8 cellular contexts compared by ENCODE assay signal in the genomic region with DNA sequence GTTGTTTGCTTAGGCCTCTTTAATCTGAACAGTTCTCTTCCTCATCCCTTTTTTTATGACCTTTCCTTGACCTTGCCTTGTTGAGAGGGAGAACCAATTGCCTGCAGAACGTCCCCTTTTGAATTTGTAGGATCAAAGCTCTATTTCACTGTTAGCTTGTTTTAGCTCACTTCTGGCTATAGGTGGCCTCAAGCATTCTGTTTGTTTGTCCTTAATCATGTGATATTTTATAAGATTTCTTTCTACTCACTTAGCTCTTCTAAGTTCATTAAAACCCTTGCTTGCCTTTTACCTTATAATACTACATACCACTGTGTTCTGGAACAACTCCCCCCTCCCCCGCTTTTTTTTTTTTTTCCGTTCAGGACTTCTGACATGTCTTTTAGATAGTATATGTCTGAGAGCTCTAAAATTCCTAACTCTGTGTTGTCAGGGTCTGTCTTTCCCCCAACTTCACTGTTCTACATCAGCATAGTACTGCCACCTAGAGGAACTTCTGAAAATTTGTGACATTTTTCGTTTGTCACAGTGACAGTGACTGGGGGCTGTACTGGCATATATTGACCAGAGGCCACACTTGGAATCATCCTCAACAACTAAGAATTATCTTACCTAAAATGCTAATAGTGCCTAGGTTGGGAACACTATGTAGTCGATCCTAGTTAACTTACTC.
DNase-seq lines count a peak whose midpoint lies in the region; ATAC-seq and TF ChIP-seq lines count a peak whose summit lies in the region.

No MANE protein-coding gene starts in this region.

- no peak for DNase-seq in activated naive CD4-positive, alpha-beta T cell treated with anti-CD3 and anti-CD28 coated beads, Interleukin-2, amount 50 U/mL, for 72 hours (ENCODE audit: low spot score in 2 of 2)
- no peak for DNase-seq in activated naive CD4-positive, alpha-beta T cell (lab: John Stamatoyannopoulos, UW)
- DNase-seq in endodermal cell (peak; percentile 62), osteoblast (ENCODE audit: insufficient read length, low spot score, missing footprints) (no peak), ureter (ENCODE audit: low spot score) (no peak), T-cell (no peak)

- H3K36me3 ChIP-seq in OCI-LY3 (replicated peaks; ENCODE audit: low read depth, low read length): no peaks in the 10 kb centered on the region
- H3K36me3 ChIP-seq in endodermal cell (ENCODE audit: control insufficient read depth, insufficient read depth, low read length): peaks cover 27% of the 10 kb centered on the region
- H3K36me3 ChIP-seq in osteoblast (ENCODE audit: insufficient read depth, low read length): no peaks in the 10 kb centered on the region

- H3K27ac ChIP-seq in OCI-LY3 (ENCODE audit: low read length): no peak overlapping the region
- H3K27ac ChIP-seq in endodermal cell (ENCODE audit: low read depth, low read length): no peak overlapping the region
- H3K27ac ChIP-seq in osteoblast (ENCODE audit: low read depth, low read length): no peak overlapping the region

- H3K27ac Mint-ChIP-seq in activated naive CD4-positive, alpha-beta T cell treated with anti-CD3 and anti-CD28 coated beads, Interleukin-2, amount 50 U/mL, for 72 hours: no peak overlapping the region
- H3K27ac Mint-ChIP-seq in endodermal cell (peak overlapping the region; percentile 67), T-cell (no peak overlapping the region)

- H3K27me3 ChIP-seq in OCI-LY3 (ENCODE audit: low read depth, low read length) (no peaks in the 10 kb centered on the region), endodermal cell (ENCODE audit: control insufficient read depth, insufficient read depth, low read length, poor library complexity, severe bottlenecking) (no peaks in the 10 kb centered on the region), osteoblast (ENCODE audit: insufficient read depth, low read length) (no peaks in the 10 kb centered on the region)

- H3K4me1 Mint-ChIP-seq in endodermal cell (peaks cover 36% of the 10 kb centered on the region), T-cell (peaks cover 0 to 2% (median 0%) of the 10 kb centered on the region in 3 donors)

- H3K4me3 ChIP-seq in OCI-LY3 (ENCODE audit: low read length) (no peak overlapping the region), endodermal cell (ENCODE audit: low read length) (no peak overlapping the region), osteoblast (ENCODE audit: insufficient read depth, low read length) (no peak overlapping the region)

- 25 to 46% methylated on average over 1 to 4 of the region's 5 CpGs for WGBS in endodermal cell (ENCODE audit: insufficient coverage in 1 of 2, insufficient read length in 1 of 2), 2 experiments

- TF ChIP-seq CTCF in OCI-LY3 (IDR thresholded peaks at IDR 0.05; ENCODE audit: low read depth, low read length) (peak; percentile 77), endodermal cell (conservative IDR thresholded peaks at IDR 0.05) (peak; percentile 80), osteoblast (IDR thresholded peaks at IDR 0.05; ENCODE audit: extremely low read depth, low read depth, low read length) (peak; percentile 52)

- H3K9me3 ChIP-seq in OCI-LY3 (ENCODE audit: insufficient read depth, low read length) (no peaks in the 10 kb centered on the region), endodermal cell (ENCODE audit: control insufficient read depth, low read length) (no peaks in the 10 kb centered on the region), osteoblast (ENCODE audit: low read depth, low read length) (no peaks in the 10 kb centered on the region)

- no peaks in the 10 kb centered on the region for H4K20me1 ChIP-seq in OCI-LY3 (ENCODE audit: insufficient read depth, low read length)
- no peaks in the 10 kb centered on the region for H4K20me1 ChIP-seq in osteoblast (ENCODE audit: insufficient read depth, low read length)

- H3K27me3 Mint-ChIP-seq in endodermal cell (ENCODE audit: insufficient read depth) (no peaks in the 10 kb centered on the region), T-cell (peaks cover 0 to 8% of the 10 kb centered on the region in 2 donors)

- no peak overlapping the region for H3K9ac ChIP-seq in OCI-LY3 (ENCODE audit: low read length)
- H3K9ac ChIP-seq in endodermal cell (ENCODE audit: extremely low read depth, low read length, poor library complexity, severe bottlenecking): no peak overlapping the region

- H2AFZ ChIP-seq in OCI-LY3 (ENCODE audit: low read depth, low read length): no peak overlapping the region
- H2AFZ ChIP-seq in osteoblast (ENCODE audit: low read length): no peak overlapping the region

- H3K9me3 Mint-ChIP-seq in activated naive CD4-positive, alpha-beta T cell treated with anti-CD3 and anti-CD28 coated beads, Interleukin-2, amount 50 U/mL, for 72 hours: no peaks in the 10 kb centered on the region
- H3K9me3 Mint-ChIP-seq in endodermal cell (no peaks in the 10 kb centered on the region), T-cell (no peaks in the 10 kb centered on the region)

- H3K36me3 Mint-ChIP-seq in activated naive CD4-positive, alpha-beta T cell treated with anti-CD3 and anti-CD28 coated beads, Interleukin-2, amount 50 U/mL, for 72 hours: no peaks in the 10 kb centered on the region
- H3K36me3 Mint-ChIP-seq in endodermal cell (ENCODE audit: low read depth) (peaks cover 40% of the 10 kb centered on the region), T-cell (no peaks in the 10 kb centered on the region)

- H3K79me2 ChIP-seq in OCI-LY3 (ENCODE audit: low read length): no peaks in the 10 kb centered on the region
- no peaks in the 10 kb centered on the region for H3K79me2 ChIP-seq in osteoblast (ENCODE audit: insufficient read depth, low read length)

- ATAC-seq in activated naive CD4-positive, alpha-beta T cell treated with anti-CD3 and anti-CD28 coated beads, Interleukin-2, amount 50 U/mL, for 72 hours: peak; percentile 39 to 63
- ATAC-seq in HG02870 (IDR thresholded peaks at IDR 0.05; ENCODE audit: unreplicated experiment): peak; percentile 62
- no peak for ATAC-seq in T-cell (replicated peaks in 1 of 4)

- no peak overlapping the region for H3K4me2 ChIP-seq in OCI-LY3 (ENCODE audit: low read length)
- H3K4me2 ChIP-seq in osteoblast (ENCODE audit: insufficient read depth, low read length): no peak overlapping the region

- CTCF ChIA-PET in T-cell (lab: Charles Lee): interaction anchor here (0.5 to 1.4 kb wide), 27 partner anchors 11 to 1916 kb away, joined by 3 to 17 read pairs (median 3); no protein-coding TSS in a partner anchor

- H3K4me3 Mint-ChIP-seq in endodermal cell (peak overlapping the region; percentile 0), T-cell (no peak overlapping the region)

- POLR2A ChIA-PET in T-cell (lab: Charles Lee): no interaction called here

- H3K4me1 ChIP-seq in OCI-LY3 (ENCODE audit: low read length) (peaks cover 2% of the 10 kb centered on the region; the same call in 1 of the 2 replicates), endodermal cell (ENCODE audit: control insufficient read depth, insufficient read depth, low read length) (peaks cover 8% of the 10 kb centered on the region), osteoblast (ENCODE audit: insufficient read depth, low read length) (no peaks in the 10 kb centered on the region)

Comparison
In these comparisons a context has a peak if more than half of its experiments do, and no peak if none do; other contexts are left out.
1. ATAC-seq: peak in activated naive CD4-positive, alpha-beta T cell treated with anti-CD3 and anti-CD28 coated beads, Interleukin-2, amount 50 U/mL, for 72 hours (2 of 2) and HG02870 (single experiment); none in T-cell (0 of 4).
2. Peak in every context shown above with its lines, with median percentiles within 50 percentile points of each other: CTCF ChIP-seq.